ENCODE assay signal across 1 cellular context in genomic region chr22:23838686-23839468, GRCh38.
TF ChIP-seq lines count a peak whose summit lies in the region.

Gene DERL3 (minus strand): TSS chr22:23839006. CDS start chr22:23838987, 19 bp downstream.

TF ChIP-seq in K562, 482 proteins besides CTCF, POLR2A, EP300 and RAD21 (continued from another document and continues in another):
- TF ChIP-seq ZNF398 (CRISPR knock-in tag; IDR thresholded peaks at IDR 0.05), result no peak
- TF ChIP-seq EP400 (IDR thresholded peaks at IDR 0.05), result peak; percentile 95
- no peak for TF ChIP-seq ELK1 (CRISPR knock-in tag; IDR thresholded peaks at IDR 0.05)
- TF ChIP-seq FIP1L1 (IDR thresholded peaks at IDR 0.05; ENCODE audit: low read depth, low read length, poor library complexity, severe bottlenecking), result peak; percentile 72
- TF ChIP-seq PML (IDR thresholded peaks at IDR 0.05; ENCODE audit: low read length), result no peak
- peak; percentile 55 for TF ChIP-seq PKNOX1 (IDR thresholded peaks at IDR 0.05)
- peak; percentile 79 for TF ChIP-seq ZNF431 (CRISPR knock-in tag; IDR thresholded peaks at IDR 0.05)
- TF ChIP-seq ZFP1 (CRISPR knock-in tag; IDR thresholded peaks at IDR 0.05), result no peak
- TF ChIP-seq CREB1 (IDR thresholded peaks at IDR 0.05), result no peak; the same call in none of the 2 replicates
- peak; percentile 63 for TF ChIP-seq CREB1 (CRISPR knock-in tag; IDR thresholded peaks at IDR 0.05)
- TF ChIP-seq RFX7 (CRISPR knock-in tag; IDR thresholded peaks at IDR 0.05), result no peak
- peak; percentile 76; the same call in 1 of the 2 replicates for TF ChIP-seq ZBTB1 (CRISPR knock-in tag; IDR thresholded peaks at IDR 0.05; ENCODE audit: borderline replicate concordance, low read depth)
- peak; percentile 75; the same call in 1 of the 2 replicates for TF ChIP-seq CEBPZ (IDR thresholded peaks at IDR 0.05; ENCODE audit: borderline replicate concordance, low read depth, low read length)
- TF ChIP-seq ZBTB26 (CRISPR knock-in tag; IDR thresholded peaks at IDR 0.05), result no peak
- peak; percentile 82 for TF ChIP-seq RBFOX2 (IDR thresholded peaks at IDR 0.05; ENCODE audit: low read depth, low read length)
- TF ChIP-seq FOXP1 (CRISPR knock-in tag; IDR thresholded peaks at IDR 0.05), result no peak
- TF ChIP-seq GTF3C2 (IDR thresholded peaks at IDR 0.05; ENCODE audit: borderline replicate concordance, extremely low read depth, insufficient read length), result no peak
- TF ChIP-seq SMC3 (conservative IDR thresholded peaks at IDR 0.05; ENCODE audit: insufficient read depth, low read depth, low read length), result no peak
- TF ChIP-seq TCF7 (IDR thresholded peaks at IDR 0.05; ENCODE audit: borderline replicate concordance), result no peak
- no peak for TF ChIP-seq SMARCB1 (IDR thresholded peaks at IDR 0.05; ENCODE audit: insufficient read length, low read depth)
- TF ChIP-seq DMBX1 (CRISPR knock-in tag; IDR thresholded peaks at IDR 0.05; ENCODE audit: borderline replicate concordance), result no peak
- TF ChIP-seq HINFP (tag; conservative IDR thresholded peaks at IDR 0.05; ENCODE audit: low read depth), result no peak
- no peak for TF ChIP-seq CBFA2T3 (IDR thresholded peaks at IDR 0.05)
- TF ChIP-seq RCOR1 (IDR thresholded peaks at IDR 0.05; ENCODE audit: borderline replicate concordance in 1 of 2, low read depth in 2 of 2, low read length in 2 of 2), result no peak
- peak; percentile 98 for TF ChIP-seq RFX1 (IDR thresholded peaks at IDR 0.05)
- peak; percentile 99 for TF ChIP-seq MAX (CRISPR knock-in tag; IDR thresholded peaks at IDR 0.05)
- TF ChIP-seq YY1 (IDR thresholded peaks at IDR 0.05; ENCODE audit: borderline replicate concordance in 1 of 3, control insufficient read depth in 1 of 3, extremely low read depth in 1 of 3, insufficient read depth in 3 of 3, insufficient read length in 1 of 3, insufficient replicate concordance in 2 of 3, low read depth in 1 of 3, low read length in 2 of 3), result no peak
- no peak for TF ChIP-seq ZNF12 (CRISPR knock-in tag; IDR thresholded peaks at IDR 0.05)
- no peak for TF ChIP-seq CEBPB (tag; IDR thresholded peaks at IDR 0.05)
- TF ChIP-seq THAP12 (CRISPR knock-in tag; IDR thresholded peaks at IDR 0.05), result no peak
- no peak for TF ChIP-seq COPS2 (conservative IDR thresholded peaks at IDR 0.05)
- TF ChIP-seq CREM (IDR thresholded peaks at IDR 0.05; ENCODE audit: low read depth), result peak; percentile 85
- no peak for TF ChIP-seq C11orf30 (IDR thresholded peaks at IDR 0.05; ENCODE audit: low read depth)
- no peak for TF ChIP-seq ZNF586 (CRISPR knock-in tag; conservative IDR thresholded peaks at IDR 0.05)
